Comparison of ENCODE assay signal across 14 cellular contexts in the genomic region with DNA sequence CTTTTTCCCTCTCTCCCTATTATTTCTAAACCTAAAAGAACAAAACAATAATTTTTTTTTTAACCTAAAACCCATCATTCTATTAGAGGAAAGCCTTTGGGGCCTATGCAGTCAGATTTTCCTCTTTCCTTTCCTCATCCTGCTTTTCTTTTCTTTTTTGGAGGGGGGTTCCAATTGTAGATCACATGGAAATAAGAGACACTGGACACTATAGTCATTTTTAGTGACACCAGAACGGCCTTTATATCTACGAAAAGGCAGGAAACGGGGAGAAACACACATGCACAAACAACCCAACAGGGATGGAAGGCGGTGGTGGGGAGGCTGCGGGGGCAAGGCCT. TPM values are rescaled to one million over a fixed set of nuclear protein-coding genes. Genes with fewer than 3 reads are reported as not detected.
DNase-seq lines count a peak whose midpoint lies in the region; ATAC-seq, FAIRE-seq and TF ChIP-seq lines count a peak whose summit lies in the region.
"Had no signal": no experiment of that assay in that cellular context is flagged by ENCODE, and none has a peak within 500 bp of the region (broad histone marks: within the 10 kb centered on the region; RNA-seq: fewer than 3 reads in every experiment).

No MANE protein-coding gene starts in this region.

- CTCF ChIA-PET in HEK293 (lab: Yijun Ruan, JAX): interaction anchor here (0.5 to 0.8 kb wide), 3 partner anchors 17 to 221 kb away, joined by 3 to 5 read pairs (median 4); no protein-coding TSS in a partner anchor

- intact Hi-C loops in body of pancreas (cut with DNase I): no loop called here
- intact Hi-C loops in right lobe of liver (cut with DNase I): no loop called here
- intact Hi-C loops in spleen (cut with DNase I; ENCODE audit: low total_unique reads): loop anchor here (10.0 kb wide), 1 partner anchor 218 kb away; no protein-coding TSS in a partner anchor

- DNase-seq in body of pancreas: no peak
- DNase-seq in right lobe of liver: no peak
- no peak for DNase-seq in spleen
- no peak for DNase-seq in SW480 (ENCODE audit: low spot score)
- no peak for DNase-seq in frontal cortex (ENCODE audit: low spot score in 2 of 2)
- DNase-seq: activated CD8-positive, alpha-beta memory T cell treated with anti-CD3 and anti-CD28 coated beads, Interleukin-2, amount 50 U/mL, for 4 hours; effector CD8-positive, alpha-beta T cell; naive B cell; OCI-M1; stimulated activated CD4-positive, alpha-beta T cell treated with anti-CD3 and anti-CD28 coated beads, Interleukin-15, amount 100 ng/mL, for 24 hours had no signal

- H3K27ac ChIP-seq in HEK293 (ENCODE audit: extremely low read depth, low read depth, low read length): peak overlapping the region; percentile 49; the same call in 1 of the 2 replicates
- peak overlapping the region; percentile 21 to 96 (median 72) for H3K27ac ChIP-seq in body of pancreas
- peak overlapping the region; percentile 94 to 99 (median 96) for H3K27ac ChIP-seq in right lobe of liver
- H3K27ac ChIP-seq in spleen: peak overlapping the region in 6 of 8 donors; percentile 44 to 91 (median 80)
- H3K27ac ChIP-seq: HL-60 had no signal

- H3K4me3 ChIP-seq in HEK293 (ENCODE audit: low read depth, low read length) (no peak overlapping the region), body of pancreas (no peak overlapping the region), right lobe of liver (no peak overlapping the region), spleen (no peak overlapping the region)

- H3K27me3 ChIP-seq in body of pancreas (no peaks in the 10 kb centered on the region), right lobe of liver (no peaks in the 10 kb centered on the region), spleen (replicated peaks in 1 of 7) (peaks cover 0 to 26% (median 0%) of the 10 kb centered on the region in 7 donors)

- no peak for FAIRE-seq in frontal cortex (lab: Jason Lieb, UNC)

- TF ChIP-seq POLR2A in body of pancreas (IDR thresholded peaks at IDR 0.05): no peak
- no peak for TF ChIP-seq POLR2A in right lobe of liver (IDR thresholded peaks at IDR 0.05)
- TF ChIP-seq POLR2A in spleen (IDR thresholded peaks at IDR 0.05): no peak

- POLR2A ChIA-PET in HEK293 (lab: Yijun Ruan, JAX): interaction anchor here (0.7 kb wide), 1 partner anchor 196 kb away, joined by 3 read pairs; no protein-coding TSS in a partner anchor

- TF ChIP-seq CTCF in HEK293 (tag by site-specific recombination; IDR thresholded peaks at IDR 0.05): no peak
- TF ChIP-seq CTCF in body of pancreas (IDR thresholded peaks at IDR 0.05): no peak
- no peak for TF ChIP-seq CTCF in right lobe of liver (IDR thresholded peaks at IDR 0.05)
- no peak for TF ChIP-seq CTCF in spleen (IDR thresholded peaks at IDR 0.05 in 8 of 11, conservative IDR thresholded peaks at IDR 0.05 in 3 of 11)

- H3K9me3 ChIP-seq in HEK293 (ENCODE audit: control insufficient read depth, insufficient read depth, low read depth, low read length): no peaks in the 10 kb centered on the region
- H3K9me3 ChIP-seq in body of pancreas: no peaks in the 10 kb centered on the region
- no peaks in the 10 kb centered on the region for H3K9me3 ChIP-seq in right lobe of liver
- H3K9me3 ChIP-seq in spleen: no peaks in the 10 kb centered on the region

- ATAC-seq in body of pancreas (no peak), right lobe of liver (no peak), GM18502 (IDR thresholded peaks at IDR 0.05; ENCODE audit: poor library complexity, unreplicated experiment) (no peak), HG02970 (IDR thresholded peaks at IDR 0.05; ENCODE audit: low FRiP score, unreplicated experiment) (no peak)

- H3K36me3 ChIP-seq in HEK293 (ENCODE audit: control insufficient read depth in 2 of 2, insufficient read depth in 1 of 2, low read length in 2 of 2) (no peaks in the 10 kb centered on the region), body of pancreas (replicated peaks in 1 of 2; ENCODE audit: insufficient read depth in 1 of 2, low read depth in 2 of 2) (no peaks in the 10 kb centered on the region), right lobe of liver (no peaks in the 10 kb centered on the region), spleen (no peaks in the 10 kb centered on the region)

- H3K4me1 ChIP-seq in HEK293 (ENCODE audit: control insufficient read depth, insufficient read depth, low read length) (peaks cover 56% of the 10 kb centered on the region), body of pancreas (peaks cover 72% of the 10 kb centered on the region), right lobe of liver (peaks cover 0 to 32% (median 15%) of the 10 kb centered on the region in 4 donors), spleen (peaks cover 15 to 72% (median 44%) of the 10 kb centered on the region in 6 donors)

- 76 to 80% methylated on average over 5 of the region's 5 CpGs for WGBS in body of pancreas, 2 donors
- 42% methylated on average over 5 of the region's 5 CpGs for WGBS in right lobe of liver (ENCODE audit: insufficient coverage, low coverage, low lambda C conversion rate, missing lambda C conversion rate)
- 66 to 78% (median 71%) methylated on average over 5 of the region's 5 CpGs for WGBS in spleen, 5 donors

TF ChIP-seq in HEK293, 187 proteins besides CTCF, POLR2A, EP300 and RAD21 (continues in another document):
- TF ChIP-seq, protein P1, sequence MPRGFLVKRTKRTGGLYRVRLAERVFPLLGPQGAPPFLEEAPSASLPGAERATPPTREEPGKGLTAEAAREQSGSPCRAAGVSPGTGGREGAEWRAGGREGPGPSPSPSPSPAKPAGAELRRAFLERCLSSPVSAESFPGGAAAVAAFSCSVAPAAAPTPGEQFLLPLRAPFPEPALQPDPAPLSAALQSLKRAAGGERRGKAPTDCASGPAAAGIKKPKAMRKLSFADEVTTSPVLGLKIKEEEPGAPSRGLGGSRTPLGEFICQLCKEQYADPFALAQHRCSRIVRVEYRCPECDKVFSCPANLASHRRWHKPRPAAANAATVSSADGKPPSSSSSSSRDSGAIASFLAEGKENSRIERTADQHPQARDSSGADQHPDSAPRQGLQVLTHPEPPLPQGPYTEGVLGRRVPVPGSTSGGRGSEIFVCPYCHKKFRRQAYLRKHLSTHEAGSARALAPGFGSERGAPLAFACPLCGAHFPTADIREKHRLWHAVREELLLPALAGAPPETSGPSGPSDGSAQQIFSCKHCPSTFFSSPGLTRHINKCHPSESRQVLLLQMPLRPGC (tag by site-specific recombination; IDR thresholded peaks at IDR 0.05): no peak
- TF ChIP-seq HOXA7 (CRISPR knock-in tag; IDR thresholded peaks at IDR 0.05; ENCODE audit: borderline replicate concordance) (no peak), ZNF792 (tag by site-specific recombination; IDR thresholded peaks at IDR 0.05) (no peak), ZNF501 (tag by site-specific recombination; IDR thresholded peaks at IDR 0.05) (no peak), ZNF223 (tag by site-specific recombination; IDR thresholded peaks at IDR 0.05) (no peak), ZNF629 (tag by site-specific recombination; IDR thresholded peaks at IDR 0.05) (no peak), ZNF623 (tag by site-specific recombination; IDR thresholded peaks at IDR 0.05) (no peak), ZNF2 (tag by site-specific recombination; IDR thresholded peaks at IDR 0.05) (no peak), ZNF202 (tag by site-specific recombination; IDR thresholded peaks at IDR 0.05; ENCODE audit: borderline replicate concordance) (no peak), ZSCAN16 (tag by site-specific recombination; IDR thresholded peaks at IDR 0.05) (no peak), ZNF112 (tag by site-specific recombination; IDR thresholded peaks at IDR 0.05) (no peak), ZNF132 (tag by site-specific recombination; IDR thresholded peaks at IDR 0.05; ENCODE audit: borderline replicate concordance) (no peak)
- TF ChIP-seq, protein P2, sequence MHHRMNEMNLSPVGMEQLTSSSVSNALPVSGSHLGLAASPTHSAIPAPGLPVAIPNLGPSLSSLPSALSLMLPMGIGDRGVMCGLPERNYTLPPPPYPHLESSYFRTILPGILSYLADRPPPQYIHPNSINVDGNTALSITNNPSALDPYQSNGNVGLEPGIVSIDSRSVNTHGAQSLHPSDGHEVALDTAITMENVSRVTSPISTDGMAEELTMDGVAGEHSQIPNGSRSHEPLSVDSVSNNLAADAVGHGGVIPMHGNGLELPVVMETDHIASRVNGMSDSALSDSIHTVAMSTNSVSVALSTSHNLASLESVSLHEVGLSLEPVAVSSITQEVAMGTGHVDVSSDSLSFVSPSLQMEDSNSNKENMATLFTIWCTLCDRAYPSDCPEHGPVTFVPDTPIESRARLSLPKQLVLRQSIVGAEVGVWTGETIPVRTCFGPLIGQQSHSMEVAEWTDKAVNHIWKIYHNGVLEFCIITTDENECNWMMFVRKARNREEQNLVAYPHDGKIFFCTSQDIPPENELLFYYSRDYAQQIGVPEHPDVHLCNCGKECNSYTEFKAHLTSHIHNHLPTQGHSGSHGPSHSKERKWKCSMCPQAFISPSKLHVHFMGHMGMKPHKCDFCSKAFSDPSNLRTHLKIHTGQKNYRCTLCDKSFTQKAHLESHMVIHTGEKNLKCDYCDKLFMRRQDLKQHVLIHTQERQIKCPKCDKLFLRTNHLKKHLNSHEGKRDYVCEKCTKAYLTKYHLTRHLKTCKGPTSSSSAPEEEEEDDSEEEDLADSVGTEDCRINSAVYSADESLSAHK (tag by site-specific recombination; IDR thresholded peaks at IDR 0.05): no peak
- TF ChIP-seq, protein P3, sequence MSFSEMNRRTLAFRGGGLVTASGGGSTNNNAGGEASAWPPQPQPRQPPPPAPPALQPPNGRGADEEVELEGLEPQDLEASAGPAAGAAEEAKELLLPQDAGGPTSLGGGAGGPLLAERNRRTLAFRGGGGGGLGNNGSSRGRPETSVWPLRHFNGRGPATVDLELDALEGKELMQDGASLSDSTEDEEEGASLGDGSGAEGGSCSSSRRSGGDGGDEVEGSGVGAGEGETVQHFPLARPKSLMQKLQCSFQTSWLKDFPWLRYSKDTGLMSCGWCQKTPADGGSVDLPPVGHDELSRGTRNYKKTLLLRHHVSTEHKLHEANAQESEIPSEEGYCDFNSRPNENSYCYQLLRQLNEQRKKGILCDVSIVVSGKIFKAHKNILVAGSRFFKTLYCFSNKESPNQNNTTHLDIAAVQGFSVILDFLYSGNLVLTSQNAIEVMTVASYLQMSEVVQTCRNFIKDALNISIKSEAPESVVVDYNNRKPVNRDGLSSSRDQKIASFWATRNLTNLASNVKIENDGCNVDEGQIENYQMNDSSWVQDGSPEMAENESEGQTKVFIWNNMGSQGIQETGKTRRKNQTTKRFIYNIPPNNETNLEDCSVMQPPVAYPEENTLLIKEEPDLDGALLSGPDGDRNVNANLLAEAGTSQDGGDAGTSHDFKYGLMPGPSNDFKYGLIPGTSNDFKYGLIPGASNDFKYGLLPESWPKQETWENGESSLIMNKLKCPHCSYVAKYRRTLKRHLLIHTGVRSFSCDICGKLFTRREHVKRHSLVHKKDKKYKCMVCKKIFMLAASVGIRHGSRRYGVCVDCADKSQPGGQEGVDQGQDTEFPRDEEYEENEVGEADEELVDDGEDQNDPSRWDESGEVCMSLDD (tag by site-specific recombination; IDR thresholded peaks at IDR 0.05): no peak

RNA-seq across cellular contexts. Expression of a gene that starts 5.1 kb away (rescaled TPM):
- 10 to 100 TPM; 22.4 to 24.6 TPM for total RNA-seq in body of pancreas
- 1 to 10 TPM; 7.1 to 9.4 (median 7.7) TPM for total RNA-seq in right lobe of liver
- total RNA-seq in spleen: 10 to 100 TPM in 6 of 7 donors, 1 to 10 TPM in 1; 9.1 to 18.5 (median 12.5) TPM
- 1 to 10 TPM in 1 of 3 donors, under 1 TPM in 2; 0.47 to 1.5 (median 0.52) TPM for polyA plus RNA-seq in spleen
- 4.9 TPM for total RNA-seq in frontal cortex
